8 cellular contexts compared by ENCODE assay signal in genomic region chr5:108381955-108382783, GRCh38. TPM values are rescaled to one million over a fixed set of nuclear protein-coding genes. Genes with fewer than 3 reads are reported as not detected.
DNase-seq lines count a peak whose midpoint lies in the region; ATAC-seq and TF ChIP-seq lines count a peak whose summit lies in the region.

Gene FBXL17 (minus strand): TSS chr5:108382098.

- H3K4me3 Mint-ChIP-seq in CD4-positive, alpha-beta memory T cell = peak within 1 kb of the TSS; percentile 86 to 98 (median 90)

- H3K27me3 ChIP-seq in CD4-positive, alpha-beta memory T cell (ENCODE audit: insufficient read depth, low read length) = no peaks in the 10 kb centered on the region
- no peaks in the 10 kb centered on the region for H3K27me3 ChIP-seq in HL-60 (ENCODE audit: insufficient read depth, poor library complexity, severe bottlenecking)
- no peaks in the 10 kb centered on the region for H3K27me3 ChIP-seq in effector memory CD4-positive, alpha-beta T cell (replicated peaks; ENCODE audit: control insufficient read depth, insufficient read depth, low read length, poor library complexity, severe bottlenecking)

- H3K4me1 Mint-ChIP-seq in CD4-positive, alpha-beta memory T cell = peaks cover 25 to 47% (median 34%) of the 10 kb centered on the region in 4 donors

- peak within 1 kb of the TSS; percentile 71 to 82 for H3K4me3 ChIP-seq in CD4-positive, alpha-beta memory T cell (ENCODE audit: low read length in 2 of 2)
- peak within 1 kb of the TSS; percentile 69 for H3K4me3 ChIP-seq in HL-60 (replicated peaks; ENCODE audit: insufficient read depth, low read length)
- H3K4me3 ChIP-seq in effector memory CD4-positive, alpha-beta T cell (ENCODE audit: insufficient read depth, low read depth, low read length, poor library complexity, severe bottlenecking) = peak within 1 kb of the TSS; percentile 97

- peaks cover 0 to 9% (median 4%) of the 10 kb centered on the region in 8 donors for H3K9me3 Mint-ChIP-seq in CD4-positive, alpha-beta memory T cell

- intact Hi-C loops in CD4-positive, alpha-beta memory T cell (cut with micrococcal nuclease) = loop anchor here (1.0 to 5.0 kb wide), 4 partner anchors 35 to 1307 kb away; partner anchors contain the start of gene MAN2A1

- H3K27me3 Mint-ChIP-seq in CD4-positive, alpha-beta memory T cell = no peaks in the 10 kb centered on the region

- CTCF ChIA-PET in CD4-positive, alpha-beta memory T cell (lab: Charles Lee; ENCODE audit: partially characterized antibody) = interaction anchor here (1.4 to 1.5 kb wide), 3 partner anchors 11 to 122 kb away, joined by 4 to 10 read pairs (median 5); no protein-coding TSS in a partner anchor

- H3K36me3 ChIP-seq in CD4-positive, alpha-beta memory T cell (ENCODE audit: insufficient read depth, low read length) = no peaks in the 10 kb centered on the region
- H3K36me3 ChIP-seq in effector memory CD4-positive, alpha-beta T cell (ENCODE audit: control insufficient read depth, insufficient read depth, low read length) = no peaks in the 10 kb centered on the region

- POLR2A ChIA-PET in CD4-positive, alpha-beta memory T cell (lab: Charles Lee; ENCODE audit: partially characterized antibody) = interaction anchor here (0.8 to 4.2 kb wide), 18 partner anchors 10 to 1539 kb away, joined by 3 to 61 read pairs (median 4); partner anchors contain the start of genes FER, MAN2A1 and PJA2

- no peaks in the 10 kb centered on the region for H3K9me3 ChIP-seq in CD4-positive, alpha-beta memory T cell (ENCODE audit: control insufficient read depth in 1 of 2, low read length in 2 of 2)
- H3K9me3 ChIP-seq in effector memory CD4-positive, alpha-beta T cell (ENCODE audit: control insufficient read depth, low read length) = no peaks in the 10 kb centered on the region

- peaks cover 36% of the 10 kb centered on the region for H3K4me1 ChIP-seq in CD4-positive, alpha-beta memory T cell (ENCODE audit: insufficient read depth, low read length)
- H3K4me1 ChIP-seq in effector memory CD4-positive, alpha-beta T cell (ENCODE audit: control insufficient read depth, insufficient read depth, low read length, poor library complexity, severe bottlenecking) = peaks cover 8% of the 10 kb centered on the region

- peak; percentile 73 for ATAC-seq in GM19455 (IDR thresholded peaks at IDR 0.05; ENCODE audit: unreplicated experiment)

- no peak for TF ChIP-seq CTCF in HL-60 (IDR thresholded peaks at IDR 0.05; ENCODE audit: insufficient read depth, low read length)

- H3K27ac Mint-ChIP-seq in CD4-positive, alpha-beta memory T cell = peak within 1 kb of the TSS; percentile 87 to 99 (median 98)

- peaks cover 11 to 20% of the 10 kb centered on the region in 2 donors for H3K36me3 Mint-ChIP-seq in CD4-positive, alpha-beta memory T cell

- H3K27ac ChIP-seq in CD4-positive, alpha-beta memory T cell (ENCODE audit: low read depth, low read length) = peak within 1 kb of the TSS; percentile 91
- peak within 1 kb of the TSS; percentile 95 for H3K27ac ChIP-seq in HL-60 (replicated peaks)
- H3K27ac ChIP-seq in effector memory CD4-positive, alpha-beta T cell (ENCODE audit: insufficient read depth, low read length, poor library complexity, severe bottlenecking) = peak within 1 kb of the TSS; percentile 89

- peak; percentile 92 to 96 (median 94) for DNase-seq in CD4-positive, alpha-beta memory T cell
- DNase-seq in HL-60 (ENCODE audit: low read depth in 1 of 2, low spot score in 1 of 2) (peak; percentile 52 to 86), NK-92 (lab: John Stamatoyannopoulos, UW; ENCODE audit: unreplicated experiment) (peak; percentile 54), lung microvascular endothelial cell (ENCODE audit: low read depth in 2 of 2) (peak; percentile 87)
- DNase-seq in activated CD8-positive, alpha-beta memory T cell treated with anti-CD3 and anti-CD28 coated beads for 1 hour (ENCODE audit: extremely low read depth in 1 of 2, low read depth in 1 of 2) = peak; percentile 80
- DNase-seq in effector memory CD4-positive, alpha-beta T cell = peak; percentile 82 to 87 (median 87)
- peak; percentile 80 for DNase-seq in stimulated activated CD8-positive, alpha-beta memory T cell treated with anti-CD3 and anti-CD28 coated beads, Interleukin-12 subunit alpha, Interleukin-12 subunit beta, amount 100 ng/mL, for 1 hour (ENCODE audit: low read depth)

RNA-seq across cellular contexts. Expression of gene FBXL17, which starts in this region (rescaled TPM):
- 10 to 100 TPM; 23.3 to 27.5 TPM for total RNA-seq in CD4-positive, alpha-beta memory T cell
- polyA plus RNA-seq in CD4-positive, alpha-beta memory T cell = 10 to 100 TPM in 1 of 2 donors, 1 to 10 TPM in 1; 7.1 to 10.4 TPM
- 5.2 and 5.6 TPM in 2 replicates for total RNA-seq in lung microvascular endothelial cell

Comparison
In these comparisons a context has a peak if more than half of its experiments do, and no peak if none do; other contexts are left out.
1. Peak in every context shown above with its lines: DNase-seq, ATAC-seq, H3K4me3 ChIP-seq and H3K27ac ChIP-seq.